ENCODE assay signal across 8 cellular contexts in the genomic region with DNA sequence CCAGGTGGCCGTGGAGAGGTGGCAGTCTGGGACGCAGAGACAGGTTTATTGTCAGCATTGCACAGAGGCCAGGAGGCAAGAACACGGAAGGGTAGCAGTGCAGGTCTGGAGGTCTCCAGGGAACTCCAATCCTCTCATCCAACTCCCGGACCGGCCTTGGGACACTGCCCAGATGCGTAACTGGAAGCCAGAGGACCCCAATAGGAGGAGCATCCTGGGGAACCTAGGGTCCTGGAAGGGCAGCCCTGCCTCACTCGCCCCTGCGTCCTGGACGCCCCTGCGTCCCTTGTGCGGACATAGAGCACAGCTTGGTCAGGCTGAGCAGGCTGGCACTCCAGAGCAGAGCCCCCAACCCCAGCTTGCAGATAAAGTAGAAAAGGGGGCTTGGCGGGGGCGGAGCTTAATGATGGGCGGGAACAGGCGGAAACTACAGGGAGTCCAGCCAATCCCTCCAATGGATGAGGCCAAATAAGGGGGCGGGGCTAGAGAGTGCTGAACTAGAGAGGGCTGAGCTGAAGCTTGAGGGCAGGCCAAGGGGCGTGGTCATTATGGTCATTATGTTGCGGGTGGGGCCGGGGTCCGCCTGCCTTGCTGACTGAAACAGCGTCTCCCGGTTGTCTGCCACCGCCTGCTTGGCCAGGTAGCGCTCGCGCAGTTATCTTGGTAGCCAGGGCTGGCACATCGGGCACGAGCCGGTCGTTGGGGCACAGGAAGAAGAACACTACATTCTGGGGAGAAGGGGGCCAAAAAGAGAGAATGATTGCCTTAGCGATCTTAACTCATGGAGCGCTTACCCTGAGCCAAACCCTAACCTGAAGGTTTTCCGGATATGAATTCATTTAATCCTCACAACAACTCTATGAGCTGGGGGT. TPM values are rescaled to one million over a fixed set of nuclear protein-coding genes. Genes with fewer than 3 reads are reported as not detected.
DNase-seq lines count a peak whose midpoint lies in the region; ATAC-seq, FAIRE-seq and TF ChIP-seq lines count a peak whose summit lies in the region.

No MANE protein-coding gene starts in this region.

- no peak overlapping the region for H3K4me3 ChIP-seq in DND-41 (ENCODE audit: low read depth in 1 of 2, low read length in 2 of 2)
- H3K4me3 ChIP-seq in K562, result peak overlapping the region; percentile 41
- peak overlapping the region; percentile 21 to 32 for H3K4me3 ChIP-seq in prostate gland

- H3K4me2 ChIP-seq in DND-41 (ENCODE audit: insufficient read depth, low read length), result no peak overlapping the region
- H3K4me2 ChIP-seq in K562 (ENCODE audit: insufficient read depth, low read length), result peak overlapping the region; percentile 81

- no peaks in the 10 kb centered on the region for H3K27me3 ChIP-seq in DND-41 (ENCODE audit: insufficient read depth, low read length, poor library complexity)
- H3K27me3 ChIP-seq in K562 (ENCODE audit: control insufficient read depth in 2 of 2, insufficient read depth in 2 of 2, low read length in 2 of 2), result no peaks in the 10 kb centered on the region
- H3K27me3 ChIP-seq in prostate gland (replicated peaks; ENCODE audit: insufficient read depth), result no peaks in the 10 kb centered on the region

- no peaks in the 10 kb centered on the region for H3K4me1 ChIP-seq in DND-41 (ENCODE audit: insufficient read depth, low read length)
- H3K4me1 ChIP-seq in K562 (replicated peaks in 1 of 2; ENCODE audit: control insufficient read depth in 2 of 2, insufficient read depth in 2 of 2, low read length in 2 of 2), result peaks cover 15 to 33% of the 10 kb centered on the region in 2 experiments; a peak in 4 of 5 replicates
- no peaks in the 10 kb centered on the region for H3K4me1 ChIP-seq in prostate gland (replicated peaks)

- H3K9me1 ChIP-seq in K562 (ENCODE audit: control insufficient read depth, insufficient read depth, low read length), result peaks cover 3% of the 10 kb centered on the region

- H3K79me2 ChIP-seq in DND-41 (ENCODE audit: insufficient read depth, low read length) (no peaks in the 10 kb centered on the region), K562 (ENCODE audit: control insufficient read depth, insufficient read depth, low read length) (no peaks in the 10 kb centered on the region)

- H4K20me1 ChIP-seq in DND-41 (ENCODE audit: insufficient read depth, low read length) (no peaks in the 10 kb centered on the region), K562 (replicated peaks; ENCODE audit: control insufficient read depth, insufficient read depth, low read length) (no peaks in the 10 kb centered on the region)

- H3K27ac ChIP-seq in DND-41 (ENCODE audit: low read length) (no peak overlapping the region), K562 (ENCODE audit: extremely low read depth, low read depth, low read length) (peak overlapping the region; percentile 4), prostate gland (peak overlapping the region in 1 of 2 donors; percentile 42)

- H3K9me3 ChIP-seq in DND-41 (ENCODE audit: insufficient read depth, low read length, severe bottlenecking) (no peaks in the 10 kb centered on the region), K562 (replicated peaks; ENCODE audit: control insufficient read depth, insufficient read depth, low read depth, low read length) (no peaks in the 10 kb centered on the region), prostate gland (no peaks in the 10 kb centered on the region)

- TF ChIP-seq RAD21 in K562 (CRISPR knock-in tag; conservative IDR thresholded peaks at IDR 0.05 in 1 of 2, IDR thresholded peaks at IDR 0.05 in 1 of 2), result 0 out of 4 replicates have a peak, but pooled peaks of 1 of the 2 experiments have one; percentile 4

- CTCF ChIA-PET in K562 (lab: Yijun Ruan, JAX; ENCODE audit: low intra/inter-chr PET ratio), result no interaction called here

- TF ChIP-seq POLR2A in K562 (conservative IDR thresholded peaks at IDR 0.05) (peak; percentile 47; the same call in 1 of the 2 replicates), prostate gland (IDR thresholded peaks at IDR 0.05) (peak; percentile 70)

- H3K9ac ChIP-seq in DND-41 (ENCODE audit: low read depth, low read length) (no peak overlapping the region), K562 (ENCODE audit: insufficient read depth in 1 of 2, low read depth in 2 of 2, low read length in 2 of 2) (peak overlapping the region; percentile 55 to 87)

- no TSS peak for BruUV-seq in K562 (replicated peaks; lab: Mats Ljungman, UMichigan)

- TF ChIP-seq EP300 in K562 (IDR thresholded peaks at IDR 0.05; ENCODE audit: low read length), result no peak

- WGBS in K562 (ENCODE audit: insufficient coverage, low coverage, missing lambda C conversion rate), result 11% methylated on average over 33 of the region's 33 CpGs
- WGBS in prostate gland, result 12% methylated on average over 33 of the region's 33 CpGs

- in situ Hi-C loops in K562 (cut with MboI), result no loop called here

- intact Hi-C loops in K562 (cut with micrococcal nuclease), result no loop called here
- intact Hi-C loops in prostate gland (cut with DNase I), result no loop called here

- POLR2A ChIA-PET in K562 (lab: Yijun Ruan, JAX), result interaction anchor here (0.5 to 3.3 kb wide), 9 partner anchors 9 to 329 kb away, joined by 3 to 21 read pairs (median 4); partner anchors contain the start of gene CPLANE2

- ATAC-seq in DND-41 (ENCODE audit: insufficient read depth, low read depth) (no peak), K562 (peak; percentile 93), GM19324 (IDR thresholded peaks at IDR 0.05; ENCODE audit: low FRiP score, unreplicated experiment) (no peak), GM21576 (IDR thresholded peaks at IDR 0.05; ENCODE audit: unreplicated experiment) (no peak)

- H3K36me3 ChIP-seq in DND-41 (ENCODE audit: insufficient read depth, low read length) (no peaks in the 10 kb centered on the region), K562 (ENCODE audit: control insufficient read depth, insufficient read depth, low read length) (no peaks in the 10 kb centered on the region), prostate gland (no peaks in the 10 kb centered on the region)

- DNase-seq in DND-41 (peak; percentile 34), M059J (ENCODE audit: low read depth) (peak; percentile 85), T-helper 2 cell (peak; percentile 22 to 67 (median 33)), K562 (ENCODE audit: extremely low read depth in 1 of 4, low spot score in 3 of 4) (peak; percentile 95 to 99 (median 96)), hepatic stellate cell (ENCODE audit: low spot score) (peak; percentile 72), prostate gland (ENCODE audit: low spot score) (peak; percentile 71)

- peak; percentile 96 for FAIRE-seq in K562 (lab: Jason Lieb, UNC)

- H2AFZ ChIP-seq in DND-41 (ENCODE audit: low read depth, low read length) (no peak overlapping the region), K562 (ENCODE audit: low read depth, low read length) (peak overlapping the region; percentile 94)

- no peak for TF ChIP-seq CTCF in DND-41 (IDR thresholded peaks at IDR 0.05; ENCODE audit: borderline replicate concordance, extremely low read depth, low read length, poor library complexity, severe bottlenecking)
- no peak for TF ChIP-seq CTCF in K562 (IDR thresholded peaks at IDR 0.05 in 2 of 3, conservative IDR thresholded peaks at IDR 0.05 in 1 of 3; ENCODE audit: insufficient read depth in 2 of 3, low read depth in 1 of 3, low read length in 3 of 3)
- no peak for TF ChIP-seq CTCF in prostate gland (IDR thresholded peaks at IDR 0.05)

RNA-seq across cellular contexts. Expression of gene ARHGEF19, which starts 3.7 kb away (rescaled TPM):
- 2.8 and 3.2 TPM in 2 replicates for total RNA-seq in M059J (2014; rRNA removed; shearing (Covaris generic))
- total RNA-seq in K562 (2011; cell fraction: chromatin; rRNA removed; ENCODE audit: low replicate concordance), result 15.4 and 51.0 TPM in 2 replicates
- total RNA-seq in K562 (2011; cell fraction: nucleolus; rRNA removed), result 25.4 and 38.4 TPM in 2 replicates
- 20.2 and 22.1 TPM in 2 replicates for total RNA-seq in K562 (2011; cell fraction: nucleoplasm; rRNA removed)
- total RNA-seq in K562 (2014; rRNA removed), result 6.3 and 7.0 TPM in 2 replicates
- total RNA-seq in K562 (2014; rRNA removed; fragmentation: Illumina TruSeq; extraction: Trizol), result 2.7 and 4.3 TPM in 2 replicates
- total RNA-seq in K562 (2015; rRNA removed; fragmentation: Illumina TruSeq; extraction: Trizol), result 5.2 and 6.0 TPM in 2 replicates
- 11.2 and 15.1 TPM in 2 replicates for total RNA-seq in K562 (2021)
- polyA plus RNA-seq in K562 (2011; rRNA removed), result 21.0 and 33.1 TPM in 2 replicates
- polyA plus RNA-seq in K562 (2011; cell fraction: cytosol; rRNA removed), result 31.5 and 39.3 TPM in 2 replicates
- polyA plus RNA-seq in K562 (2011; cell fraction: nucleus; rRNA removed), result 84.8 and 93.8 TPM in 2 replicates
- 14.3 and 15.2 TPM in 2 replicates for polyA plus RNA-seq in K562 (2012)
- 4.4 and 10.8 TPM in 2 replicates for polyA plus RNA-seq in K562 (2014; fragmentation: Illumina TruSeq; extraction: Trizol)
- 1 to 10 TPM in 1 of 2 experiments, under 1 TPM in 1; 0.73 to 1.1 TPM for polyA plus RNA-seq in K562 (2014; fragmentation: Nextera tagmentation; extraction: Ambion mirVana)
- polyA plus RNA-seq in K562 (2014; rRNA removed), result 14.8 and 17.1 TPM in 2 replicates
- 7.3 and 9.1 TPM in 2 replicates for polyA minus RNA-seq in K562 (2011; rRNA and poly(A)+ RNA removed)
- polyA minus RNA-seq in K562 (2011; cell fraction: cytosol; rRNA and poly(A)+ RNA removed), result 9.3 and 17.2 TPM in 2 replicates
- polyA minus RNA-seq in K562 (2011; cell fraction: nucleus; rRNA and poly(A)+ RNA removed), result 17.2 and 21.5 TPM in 2 replicates
- 10 to 100 TPM; 13.1 to 18.8 TPM for total RNA-seq in prostate gland

RNA-seq across cellular contexts. Expression of gene CPLANE2, which starts 20.9 kb away (rescaled TPM):
- total RNA-seq in M059J (2014; rRNA removed; shearing (Covaris generic)), result 1.6 and 6.5 TPM in 2 replicates
- 6.0 and 32.3 TPM in 2 replicates for total RNA-seq in K562 (2011; cell fraction: chromatin; rRNA removed; ENCODE audit: low replicate concordance)
- 25.7 and 37.9 TPM in 2 replicates for total RNA-seq in K562 (2011; cell fraction: nucleolus; rRNA removed)
- 15.3 and 20.1 TPM in 2 replicates for total RNA-seq in K562 (2011; cell fraction: nucleoplasm; rRNA removed)
- total RNA-seq in K562 (2014; rRNA removed), result 19.9 and 27.8 TPM in 2 replicates
- 3.3 and 3.7 TPM in 2 replicates for total RNA-seq in K562 (2014; rRNA removed; fragmentation: Illumina TruSeq; extraction: Trizol)
- total RNA-seq in K562 (2015; rRNA removed; fragmentation: Illumina TruSeq; extraction: Trizol), result 8.0 and 8.3 TPM in 2 replicates
- total RNA-seq in K562 (2021), result 17.8 and 20.9 TPM in 2 replicates
- polyA plus RNA-seq in K562 (2011; rRNA removed), result 10.9 and 15.9 TPM in 2 replicates
- 14.2 and 28.7 TPM in 2 replicates for polyA plus RNA-seq in K562 (2011; cell fraction: cytosol; rRNA removed)
- polyA plus RNA-seq in K562 (2011; cell fraction: nucleus; rRNA removed), result 22.8 and 30.9 TPM in 2 replicates
- 16.0 and 21.8 TPM in 2 replicates for polyA plus RNA-seq in K562 (2012)
- polyA plus RNA-seq in K562 (2014; fragmentation: Illumina TruSeq; extraction: Trizol), result 8.1 and 13.6 TPM in 2 replicates
- polyA plus RNA-seq in K562 (2014; fragmentation: Nextera tagmentation; extraction: Ambion mirVana), result under 1 TPM; 0.17 to 0.32 TPM
- 10.3 and 15.5 TPM in 2 replicates for polyA plus RNA-seq in K562 (2014; rRNA removed)
- 11.8 and 19.8 TPM in 2 replicates for polyA minus RNA-seq in K562 (2011; rRNA and poly(A)+ RNA removed)
- polyA minus RNA-seq in K562 (2011; cell fraction: cytosol; rRNA and poly(A)+ RNA removed), result 18.6 and 24.7 TPM in 2 replicates
- polyA minus RNA-seq in K562 (2011; cell fraction: nucleus; rRNA and poly(A)+ RNA removed), result 21.7 and 22.7 TPM in 2 replicates
- total RNA-seq in prostate gland, result 10 to 100 TPM in 1 of 2 donors, 1 to 10 TPM in 1; 5.5 to 12.9 TPM

Comparison
In these comparisons a context has a peak if more than half of its experiments do, and no peak if none do; other contexts are left out.
1. DNase-seq: peak in every context shown above with its lines; median percentile 96 in K562; 85 in M059J; 72 in hepatic stellate cell; 71 in prostate gland; 34 in DND-41; 33 in T-helper 2 cell.
2. H3K4me3 ChIP-seq: peak in K562 (single experiment) and prostate gland (2 of 2); none in DND-41 (0 of 2).